1 cellular context compared by ENCODE assay signal in the genomic region with DNA sequence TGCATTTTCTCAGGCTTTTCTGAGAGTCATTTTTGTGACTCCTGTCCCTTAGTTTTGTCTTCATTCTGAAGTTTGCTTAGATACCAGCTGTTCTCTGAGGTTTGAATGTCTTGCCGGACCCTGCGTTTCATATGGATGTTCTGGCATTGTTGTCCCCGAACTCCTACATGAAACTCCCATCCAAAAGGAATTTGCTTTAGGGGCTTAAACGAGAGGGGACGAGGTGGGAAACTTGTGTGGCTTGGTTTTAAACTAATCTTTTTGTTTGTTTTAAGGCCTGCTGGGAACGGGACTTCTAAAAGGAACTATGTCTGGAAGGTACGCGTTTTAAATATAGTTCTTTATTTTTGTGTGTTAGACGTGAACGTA.
TF ChIP-seq lines count a peak whose summit lies in the region.

No MANE protein-coding gene starts in this region.

TF ChIP-seq in H1, 55 proteins besides CTCF, POLR2A, EP300 and RAD21:
- TF ChIP-seq NANOG (IDR thresholded peaks at IDR 0.05; ENCODE audit: insufficient read depth, low read depth, low read length, poor library complexity, severe bottlenecking) (no peak), CEBPB (IDR thresholded peaks at IDR 0.05; ENCODE audit: low read depth, low read length) (no peak), FOSL1 (IDR thresholded peaks at IDR 0.05; ENCODE audit: insufficient read depth, low read depth, low read length) (no peak), KDM5A (IDR thresholded peaks at IDR 0.05; ENCODE audit: low read length) (no peak), TBP (IDR thresholded peaks at IDR 0.05; ENCODE audit: low read depth, low read length) (no peak), EZH2 (IDR thresholded peaks at IDR 0.05; ENCODE audit: low read depth, low read length, severe bottlenecking) (no peak), CHD2 (IDR thresholded peaks at IDR 0.05; ENCODE audit: low read length) (no peak), ATF3 (IDR thresholded peaks at IDR 0.05; ENCODE audit: insufficient read depth, low read depth, low read length) (no peak), EGR1 (IDR thresholded peaks at IDR 0.05; ENCODE audit: borderline replicate concordance, low read depth, low read length) (no peak), POLR2AphosphoS5 (IDR thresholded peaks at IDR 0.05; ENCODE audit: low read depth, low read length) (no peak), CHD1 (IDR thresholded peaks at IDR 0.05; ENCODE audit: low read depth, low read length) (no peak), ZNF274 (IDR thresholded peaks at IDR 0.05; ENCODE audit: borderline replicate concordance, extremely low read depth, low read length) (no peak), CREB1 (IDR thresholded peaks at IDR 0.05) (no peak), MAFK (IDR thresholded peaks at IDR 0.05; ENCODE audit: low read depth, low read length) (no peak), RXRA (IDR thresholded peaks at IDR 0.05; ENCODE audit: insufficient read depth, low read depth, low read length) (no peak), CTBP2 (IDR thresholded peaks at IDR 0.05; ENCODE audit: borderline replicate concordance, insufficient read depth, insufficient read length, low read length) (no peak)
- TF ChIP-seq, protein P1, sequence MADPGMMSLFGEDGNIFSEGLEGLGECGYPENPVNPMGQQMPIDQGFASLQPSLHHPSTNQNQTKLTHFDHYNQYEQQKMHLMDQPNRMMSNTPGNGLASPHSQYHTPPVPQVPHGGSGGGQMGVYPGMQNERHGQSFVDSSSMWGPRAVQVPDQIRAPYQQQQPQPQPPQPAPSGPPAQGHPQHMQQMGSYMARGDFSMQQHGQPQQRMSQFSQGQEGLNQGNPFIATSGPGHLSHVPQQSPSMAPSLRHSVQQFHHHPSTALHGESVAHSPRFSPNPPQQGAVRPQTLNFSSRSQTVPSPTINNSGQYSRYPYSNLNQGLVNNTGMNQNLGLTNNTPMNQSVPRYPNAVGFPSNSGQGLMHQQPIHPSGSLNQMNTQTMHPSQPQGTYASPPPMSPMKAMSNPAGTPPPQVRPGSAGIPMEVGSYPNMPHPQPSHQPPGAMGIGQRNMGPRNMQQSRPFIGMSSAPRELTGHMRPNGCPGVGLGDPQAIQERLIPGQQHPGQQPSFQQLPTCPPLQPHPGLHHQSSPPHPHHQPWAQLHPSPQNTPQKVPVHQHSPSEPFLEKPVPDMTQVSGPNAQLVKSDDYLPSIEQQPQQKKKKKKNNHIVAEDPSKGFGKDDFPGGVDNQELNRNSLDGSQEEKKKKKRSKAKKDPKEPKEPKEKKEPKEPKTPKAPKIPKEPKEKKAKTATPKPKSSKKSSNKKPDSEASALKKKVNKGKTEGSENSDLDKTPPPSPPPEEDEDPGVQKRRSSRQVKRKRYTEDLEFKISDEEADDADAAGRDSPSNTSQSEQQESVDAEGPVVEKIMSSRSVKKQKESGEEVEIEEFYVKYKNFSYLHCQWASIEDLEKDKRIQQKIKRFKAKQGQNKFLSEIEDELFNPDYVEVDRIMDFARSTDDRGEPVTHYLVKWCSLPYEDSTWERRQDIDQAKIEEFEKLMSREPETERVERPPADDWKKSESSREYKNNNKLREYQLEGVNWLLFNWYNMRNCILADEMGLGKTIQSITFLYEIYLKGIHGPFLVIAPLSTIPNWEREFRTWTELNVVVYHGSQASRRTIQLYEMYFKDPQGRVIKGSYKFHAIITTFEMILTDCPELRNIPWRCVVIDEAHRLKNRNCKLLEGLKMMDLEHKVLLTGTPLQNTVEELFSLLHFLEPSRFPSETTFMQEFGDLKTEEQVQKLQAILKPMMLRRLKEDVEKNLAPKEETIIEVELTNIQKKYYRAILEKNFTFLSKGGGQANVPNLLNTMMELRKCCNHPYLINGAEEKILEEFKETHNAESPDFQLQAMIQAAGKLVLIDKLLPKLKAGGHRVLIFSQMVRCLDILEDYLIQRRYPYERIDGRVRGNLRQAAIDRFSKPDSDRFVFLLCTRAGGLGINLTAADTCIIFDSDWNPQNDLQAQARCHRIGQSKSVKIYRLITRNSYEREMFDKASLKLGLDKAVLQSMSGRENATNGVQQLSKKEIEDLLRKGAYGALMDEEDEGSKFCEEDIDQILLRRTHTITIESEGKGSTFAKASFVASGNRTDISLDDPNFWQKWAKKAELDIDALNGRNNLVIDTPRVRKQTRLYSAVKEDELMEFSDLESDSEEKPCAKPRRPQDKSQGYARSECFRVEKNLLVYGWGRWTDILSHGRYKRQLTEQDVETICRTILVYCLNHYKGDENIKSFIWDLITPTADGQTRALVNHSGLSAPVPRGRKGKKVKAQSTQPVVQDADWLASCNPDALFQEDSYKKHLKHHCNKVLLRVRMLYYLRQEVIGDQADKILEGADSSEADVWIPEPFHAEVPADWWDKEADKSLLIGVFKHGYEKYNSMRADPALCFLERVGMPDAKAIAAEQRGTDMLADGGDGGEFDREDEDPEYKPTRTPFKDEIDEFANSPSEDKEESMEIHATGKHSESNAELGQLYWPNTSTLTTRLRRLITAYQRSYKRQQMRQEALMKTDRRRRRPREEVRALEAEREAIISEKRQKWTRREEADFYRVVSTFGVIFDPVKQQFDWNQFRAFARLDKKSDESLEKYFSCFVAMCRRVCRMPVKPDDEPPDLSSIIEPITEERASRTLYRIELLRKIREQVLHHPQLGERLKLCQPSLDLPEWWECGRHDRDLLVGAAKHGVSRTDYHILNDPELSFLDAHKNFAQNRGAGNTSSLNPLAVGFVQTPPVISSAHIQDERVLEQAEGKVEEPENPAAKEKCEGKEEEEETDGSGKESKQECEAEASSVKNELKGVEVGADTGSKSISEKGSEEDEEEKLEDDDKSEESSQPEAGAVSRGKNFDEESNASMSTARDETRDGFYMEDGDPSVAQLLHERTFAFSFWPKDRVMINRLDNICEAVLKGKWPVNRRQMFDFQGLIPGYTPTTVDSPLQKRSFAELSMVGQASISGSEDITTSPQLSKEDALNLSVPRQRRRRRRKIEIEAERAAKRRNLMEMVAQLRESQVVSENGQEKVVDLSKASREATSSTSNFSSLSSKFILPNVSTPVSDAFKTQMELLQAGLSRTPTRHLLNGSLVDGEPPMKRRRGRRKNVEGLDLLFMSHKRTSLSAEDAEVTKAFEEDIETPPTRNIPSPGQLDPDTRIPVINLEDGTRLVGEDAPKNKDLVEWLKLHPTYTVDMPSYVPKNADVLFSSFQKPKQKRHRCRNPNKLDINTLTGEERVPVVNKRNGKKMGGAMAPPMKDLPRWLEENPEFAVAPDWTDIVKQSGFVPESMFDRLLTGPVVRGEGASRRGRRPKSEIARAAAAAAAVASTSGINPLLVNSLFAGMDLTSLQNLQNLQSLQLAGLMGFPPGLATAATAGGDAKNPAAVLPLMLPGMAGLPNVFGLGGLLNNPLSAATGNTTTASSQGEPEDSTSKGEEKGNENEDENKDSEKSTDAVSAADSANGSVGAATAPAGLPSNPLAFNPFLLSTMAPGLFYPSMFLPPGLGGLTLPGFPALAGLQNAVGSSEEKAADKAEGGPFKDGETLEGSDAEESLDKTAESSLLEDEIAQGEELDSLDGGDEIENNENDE (IDR thresholded peaks at IDR 0.05; ENCODE audit: insufficient replicate concordance, low read length): no peak
TF ChIP-seq in H1: peak in this region for 0.
